Comparison of ENCODE assay signal across 8 cellular contexts in the genomic region with DNA sequence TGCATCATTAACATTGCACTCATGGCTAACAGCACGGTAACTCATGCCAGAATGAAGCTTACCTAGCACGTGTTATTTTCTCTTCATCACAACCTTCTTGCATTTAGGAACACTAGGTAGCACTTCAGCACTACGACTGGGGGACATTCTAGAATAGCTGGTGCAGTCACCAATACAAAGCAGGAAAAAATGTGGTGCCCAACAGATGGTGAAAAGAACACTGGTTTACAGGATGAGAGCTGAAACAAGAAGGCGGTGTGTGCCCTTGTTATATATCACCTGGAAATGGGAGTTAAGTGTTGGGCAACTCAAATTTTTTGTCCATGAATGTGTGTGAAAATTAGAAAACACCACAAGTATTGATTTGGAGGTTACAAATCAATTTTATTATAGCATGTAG.
"Had no signal": no experiment of that assay in that cellular context is flagged by ENCODE, and none has a peak within 500 bp of the region (broad histone marks: within the 10 kb centered on the region; RNA-seq: fewer than 3 reads in every experiment).

No MANE protein-coding gene starts in this region.

- H3K9me3 Mint-ChIP-seq: GM23338, H9, HFFc6 had no signal

- H3K27ac Mint-ChIP-seq: H9, HFFc6 had no signal

- DNase-seq: GM23248, GOT3, H7, H9, HCEC 1CT, HFFc6 had no signal

- H3K4me3 Mint-ChIP-seq: GM23338, H9, HFFc6 had no signal

- ATAC-seq: HCT116 had no signal
